ENCODE assay signal across 7 cellular contexts in the genomic region with DNA sequence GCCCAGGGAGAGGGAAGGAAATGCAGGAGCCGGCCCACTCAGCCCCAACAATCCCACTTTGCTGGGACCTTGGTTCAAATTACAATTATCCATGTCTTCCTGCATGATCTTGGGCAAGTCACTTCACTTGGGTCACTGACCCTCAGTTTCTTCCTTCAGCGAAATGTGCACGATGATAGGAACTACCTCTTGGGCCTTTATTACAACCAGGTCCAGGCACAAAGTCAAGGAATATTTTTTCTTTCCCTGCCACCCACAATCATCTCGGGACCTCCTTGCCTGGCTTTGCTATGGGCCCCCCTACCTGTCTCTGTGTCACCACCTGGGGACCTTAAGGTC.
DNase-seq lines count a peak whose midpoint lies in the region; ATAC-seq and TF ChIP-seq lines count a peak whose summit lies in the region.
"Had no signal": no experiment of that assay in that cellular context is flagged by ENCODE, and none has a peak within 500 bp of the region (broad histone marks: within the 10 kb centered on the region; RNA-seq: fewer than 3 reads in every experiment).

No MANE protein-coding gene starts in this region.

- peak overlapping the region; percentile 73 for H3K4me2 ChIP-seq in Loucy (ENCODE audit: low read depth, low read length, poor library complexity, severe bottlenecking)

- H3K9me3 Mint-ChIP-seq in effector memory CD8-positive, alpha-beta T cell = no peaks in the 10 kb centered on the region

- H3K9ac ChIP-seq in Loucy (ENCODE audit: low read depth, low read length, poor library complexity, severe bottlenecking) (peak overlapping the region; percentile 21), rectal smooth muscle tissue (ENCODE audit: low read length) (no peak overlapping the region)

- H3K27ac Mint-ChIP-seq in effector memory CD8-positive, alpha-beta T cell = peak overlapping the region in 1 of 2 donors; percentile 41

- TF ChIP-seq CTCF in Loucy (conservative IDR thresholded peaks at IDR 0.05; ENCODE audit: low read length) = no peak

- no peaks in the 10 kb centered on the region for H3F3A ChIP-seq in Loucy (ENCODE audit: low read depth)

- H3K36me3 Mint-ChIP-seq in effector memory CD8-positive, alpha-beta T cell (ENCODE audit: insufficient read depth) = peaks cover 6% of the 10 kb centered on the region

- peaks cover 9% of the 10 kb centered on the region for H3K4me1 ChIP-seq in Loucy (ENCODE audit: insufficient read depth, low read length, poor library complexity, severe bottlenecking)
- H3K4me1 ChIP-seq in rectal smooth muscle tissue (ENCODE audit: control insufficient read depth, insufficient read depth, low read length) = peaks cover 7% of the 10 kb centered on the region

- peak overlapping the region; percentile 26; the same call in 1 of the 2 replicates for H2AFZ ChIP-seq in Loucy (ENCODE audit: low read length)

- H3K79me2 ChIP-seq in Loucy (ENCODE audit: insufficient read depth, low read length) = no peaks in the 10 kb centered on the region

- DNase-seq in effector memory CD8-positive, alpha-beta T cell = no peak
- no peak for DNase-seq in iPS-NIHi7 (ENCODE audit: extremely low spot score)
- DNase-seq in DMS114 treated with DMSO at 0.1 percent for 48 hours (lab: John Stamatoyannopoulos, UW; ENCODE audit: unreplicated experiment) = no peak
- DNase-seq: NCI-H1436 treated with DMSO at 0.1 percent for 48 hours had no signal

- H3K4me1 Mint-ChIP-seq in effector memory CD8-positive, alpha-beta T cell (ENCODE audit: low read depth in 2 of 2) = peaks cover 11 to 16% of the 10 kb centered on the region in 2 donors

- peaks cover 0 to 21% of the 10 kb centered on the region in 2 donors for H3K27me3 Mint-ChIP-seq in effector memory CD8-positive, alpha-beta T cell

- no peaks in the 10 kb centered on the region for H4K20me1 ChIP-seq in Loucy (ENCODE audit: insufficient read depth, low read length, poor library complexity, severe bottlenecking)

- H3K27me3 ChIP-seq in Loucy (ENCODE audit: insufficient read depth, low read length, poor library complexity, severe bottlenecking) = no peaks in the 10 kb centered on the region
- H3K27me3 ChIP-seq in rectal smooth muscle tissue (ENCODE audit: control insufficient read depth, insufficient read depth, low read length) = no peaks in the 10 kb centered on the region

- H3K9me2 ChIP-seq in Loucy (replicated peaks; ENCODE audit: low read depth, low read length) = no peaks in the 10 kb centered on the region

- H3K4me3 Mint-ChIP-seq in effector memory CD8-positive, alpha-beta T cell = peak overlapping the region; percentile 68 to 85

- H3K9me3 ChIP-seq in Loucy (ENCODE audit: insufficient read depth, low read depth, low read length) = no peaks in the 10 kb centered on the region

- H3K4me3 ChIP-seq in Loucy (ENCODE audit: low read length, poor library complexity, severe bottlenecking) (peak overlapping the region; percentile 67), rectal smooth muscle tissue (ENCODE audit: low read length) (peak overlapping the region; percentile 83)

- no peak for ATAC-seq in effector memory CD8-positive, alpha-beta T cell (replicated peaks)
- no peak for ATAC-seq in GM21723 (IDR thresholded peaks at IDR 0.05; ENCODE audit: unreplicated experiment)

- H3K27ac ChIP-seq in rectal smooth muscle tissue (ENCODE audit: low read depth, low read length) = peak overlapping the region; percentile 37

- H3K36me3 ChIP-seq in Loucy (ENCODE audit: insufficient read depth, low read length) (no peaks in the 10 kb centered on the region), rectal smooth muscle tissue (ENCODE audit: control insufficient read depth, insufficient read depth, low read length) (no peaks in the 10 kb centered on the region)
